Comparison of ENCODE assay signal across 17 cellular contexts in the genomic region with DNA sequence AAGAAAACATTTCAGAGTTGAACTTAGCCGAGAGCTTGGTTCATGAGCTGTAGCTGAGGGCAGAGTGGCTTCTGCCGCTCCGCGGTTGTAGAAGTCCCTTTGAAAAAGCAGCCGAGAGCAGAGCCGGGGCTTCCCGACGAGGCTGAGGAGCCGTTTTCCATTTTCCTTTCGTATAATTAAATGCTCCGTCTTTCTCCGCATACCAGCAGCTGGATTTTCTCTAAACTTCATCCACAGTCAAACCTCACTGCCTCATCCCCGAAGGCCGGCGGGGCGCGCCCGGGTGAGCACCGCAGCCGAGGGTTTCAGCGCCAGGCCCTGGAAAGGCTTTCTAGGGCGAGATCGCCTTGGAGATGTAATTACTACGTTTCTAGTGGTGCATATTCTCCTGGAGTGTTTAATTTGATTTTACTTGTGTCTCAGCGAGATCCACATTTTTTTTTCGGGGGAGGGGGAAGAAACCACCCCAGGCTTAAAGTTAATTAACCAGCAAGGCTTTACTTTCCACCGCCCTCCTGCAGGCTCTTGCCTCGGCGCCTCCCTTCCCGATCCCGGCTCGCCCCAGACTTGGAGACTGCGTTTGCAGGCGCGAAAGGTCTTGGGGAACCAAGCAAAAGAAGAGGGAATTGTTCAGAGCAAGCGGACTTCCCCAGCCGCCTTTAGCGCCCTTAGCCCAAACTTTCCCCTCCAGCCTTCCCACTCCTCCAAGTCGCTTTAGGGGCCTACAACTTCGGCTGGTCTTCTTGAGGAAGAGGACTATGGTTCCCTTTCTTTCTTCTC. TPM values are rescaled to one million over a fixed set of nuclear protein-coding genes. Genes with fewer than 3 reads are reported as not detected.
DNase-seq lines count a peak whose midpoint lies in the region; ATAC-seq and TF ChIP-seq lines count a peak whose summit lies in the region.
"Had no signal": no experiment of that assay in that cellular context is flagged by ENCODE, and none has a peak within 500 bp of the region (broad histone marks: within the 10 kb centered on the region; RNA-seq: fewer than 3 reads in every experiment).

No MANE protein-coding gene starts in this region.

- no peak overlapping the region for H3K9ac ChIP-seq in mammary epithelial cell (ENCODE audit: insufficient read depth, low read length)

- H3K27ac Mint-ChIP-seq in T-helper 17 cell = peak overlapping the region; percentile 37
- no peak overlapping the region for H3K27ac Mint-ChIP-seq in stimulated activated memory B cell treated with anti-CD40 and anti-IgM and Interleukin-4, amounts not matched to agents 10 μg/mL and 1 μg/mL and 100 μg/mL, for 72 hours
- H3K27ac Mint-ChIP-seq in activated CD8-positive, alpha-beta memory T cell treated with anti-CD3 and anti-CD28 coated beads, Interleukin-2, amount 10 ng/mL, durations not matched to agents 7 days and 5 days = no peak overlapping the region

- no peak overlapping the region for H3K4me2 ChIP-seq in mammary epithelial cell (ENCODE audit: insufficient read depth, low read depth, low read length)
- H3K4me2 ChIP-seq in hepatocyte = peak overlapping the region; percentile 69

- TF ChIP-seq CTCF in mammary epithelial cell (conservative IDR thresholded peaks at IDR 0.05 in 1 of 2, IDR thresholded peaks at IDR 0.05 in 1 of 2; ENCODE audit: extremely low read depth in 1 of 2, insufficient read depth in 1 of 2, low read depth in 1 of 2, low read length in 2 of 2) (no peak), breast epithelium (IDR thresholded peaks at IDR 0.05) (no peak), hepatocyte (IDR thresholded peaks at IDR 0.05; ENCODE audit: poor library complexity) (no peak), upper lobe of right lung (IDR thresholded peaks at IDR 0.05) (no peak)

- peaks cover 18% of the 10 kb centered on the region for H3K79me2 ChIP-seq in mammary epithelial cell (ENCODE audit: insufficient read depth, low read length)
- no peaks in the 10 kb centered on the region for H3K79me2 ChIP-seq in hepatocyte

- peaks cover 78% of the 10 kb centered on the region for H3K27me3 Mint-ChIP-seq in T-helper 17 cell
- H3K27me3 Mint-ChIP-seq in stimulated activated memory B cell treated with anti-CD40 and anti-IgM and Interleukin-4, amounts not matched to agents 10 μg/mL and 1 μg/mL and 100 μg/mL, for 72 hours = peaks cover 82% of the 10 kb centered on the region
- H3K27me3 Mint-ChIP-seq in activated CD8-positive, alpha-beta memory T cell treated with anti-CD3 and anti-CD28 coated beads, Interleukin-2, amount 10 ng/mL, durations not matched to agents 7 days and 5 days = peaks cover 94% of the 10 kb centered on the region

- H4K20me1 ChIP-seq in mammary epithelial cell (ENCODE audit: insufficient read depth, low read length) = no peaks in the 10 kb centered on the region
- no peaks in the 10 kb centered on the region for H4K20me1 ChIP-seq in hepatocyte (ENCODE audit: insufficient read depth, poor library complexity, severe bottlenecking)

- no peaks in the 10 kb centered on the region for H3K9me3 Mint-ChIP-seq in stimulated activated memory B cell treated with anti-CD40 and anti-IgM and Interleukin-4, amounts not matched to agents 10 μg/mL and 1 μg/mL and 100 μg/mL, for 72 hours
- H3K9me3 Mint-ChIP-seq in activated CD8-positive, alpha-beta memory T cell treated with anti-CD3 and anti-CD28 coated beads, Interleukin-2, amount 10 ng/mL, durations not matched to agents 7 days and 5 days (ENCODE audit: low read depth) = no peaks in the 10 kb centered on the region

- TF ChIP-seq POLR2A in breast epithelium (IDR thresholded peaks at IDR 0.05) = no peak

- H3K4me1 Mint-ChIP-seq in T-helper 17 cell = peaks cover 9% of the 10 kb centered on the region
- peaks cover 12% of the 10 kb centered on the region for H3K4me1 Mint-ChIP-seq in stimulated activated memory B cell treated with anti-CD40 and anti-IgM and Interleukin-4, amounts not matched to agents 10 μg/mL and 1 μg/mL and 100 μg/mL, for 72 hours
- no peaks in the 10 kb centered on the region for H3K4me1 Mint-ChIP-seq in activated CD8-positive, alpha-beta memory T cell treated with anti-CD3 and anti-CD28 coated beads, Interleukin-2, amount 10 ng/mL, durations not matched to agents 7 days and 5 days

- intact Hi-C loops in mammary epithelial cell (cut with micrococcal nuclease) = no loop called here
- intact Hi-C loops in breast epithelium (cut with DNase I; ENCODE audit: low total_unique reads) = no loop called here
- intact Hi-C loops in upper lobe of right lung (cut with DNase I) = no loop called here

- in situ Hi-C loops in mammary epithelial cell (cut with MboI; ENCODE audit: low sequenced_read_pairs in 2 of 2) = loop anchor here in 1 of 2 donors (25.0 kb wide), 1 partner anchor 173 kb away; the partner anchor contains the start of gene CISTR

- H3K36me3 ChIP-seq in mammary epithelial cell (ENCODE audit: insufficient read depth, low read length) (no peaks in the 10 kb centered on the region), breast epithelium (no peaks in the 10 kb centered on the region), hepatocyte (replicated peaks; ENCODE audit: insufficient read depth, low read depth) (no peaks in the 10 kb centered on the region), upper lobe of right lung (no peaks in the 10 kb centered on the region)
- H3K36me3 ChIP-seq: adrenal gland had no signal

- H3K9me3 ChIP-seq in mammary epithelial cell (replicated peaks; ENCODE audit: insufficient read depth, low read length) = no peaks in the 10 kb centered on the region
- no peaks in the 10 kb centered on the region for H3K9me3 ChIP-seq in breast epithelium
- peaks cover 4% of the 10 kb centered on the region for H3K9me3 ChIP-seq in T-helper 17 cell (ENCODE audit: control insufficient read depth, low read length, poor library complexity, severe bottlenecking)
- no peaks in the 10 kb centered on the region for H3K9me3 ChIP-seq in hepatocyte (ENCODE audit: low read depth)
- H3K9me3 ChIP-seq in upper lobe of right lung = no peaks in the 10 kb centered on the region
- H3K9me3 ChIP-seq: adrenal gland, psoas muscle had no signal

- H3K27me3 ChIP-seq in mammary epithelial cell (ENCODE audit: insufficient read depth, low read length) = peaks cover 6% of the 10 kb centered on the region
- peaks cover 23 to 98% of the 10 kb centered on the region in 2 donors for H3K27me3 ChIP-seq in breast epithelium
- peaks cover 100% of the 10 kb centered on the region for H3K27me3 ChIP-seq in hepatocyte
- peaks cover 100% of the 10 kb centered on the region for H3K27me3 ChIP-seq in upper lobe of right lung

- H3K4me1 ChIP-seq in mammary epithelial cell (ENCODE audit: insufficient read depth, low read length) (peaks cover 6% of the 10 kb centered on the region), breast epithelium (no peaks in the 10 kb centered on the region), hepatocyte (ENCODE audit: insufficient read depth) (no peaks in the 10 kb centered on the region), upper lobe of right lung (peaks cover 6% of the 10 kb centered on the region)
- H3K4me1 ChIP-seq: adrenal gland had no signal

- no peaks in the 10 kb centered on the region for H3K9me2 ChIP-seq in hepatocyte (replicated peaks; ENCODE audit: insufficient read depth)

- CTCF ChIA-PET in mammary epithelial cell (lab: Charles Lee; ENCODE audit: low non-redundant PET) = no interaction called here
- CTCF ChIA-PET in activated CD8-positive, alpha-beta memory T cell treated with anti-CD3 and anti-CD28 coated beads, Interleukin-2, amount 10 ng/mL, durations not matched to agents 7 days and 5 days (lab: Charles Lee) = no interaction called here

- dilution Hi-C loops in mammary epithelial cell (cut with HindIII; ENCODE audit: low sequenced_read_pairs) = no loop called here

- peaks cover 5% of the 10 kb centered on the region for H3K36me3 Mint-ChIP-seq in T-helper 17 cell (ENCODE audit: low read depth)
- H3K36me3 Mint-ChIP-seq in stimulated activated memory B cell treated with anti-CD40 and anti-IgM and Interleukin-4, amounts not matched to agents 10 μg/mL and 1 μg/mL and 100 μg/mL, for 72 hours = no peaks in the 10 kb centered on the region
- no peaks in the 10 kb centered on the region for H3K36me3 Mint-ChIP-seq in activated CD8-positive, alpha-beta memory T cell treated with anti-CD3 and anti-CD28 coated beads, Interleukin-2, amount 10 ng/mL, durations not matched to agents 7 days and 5 days

- DNase-seq in mammary epithelial cell (no peak), breast epithelium (ENCODE audit: low spot score in 2 of 2) (no peak), T-helper 17 cell (no peak), hepatocyte (ENCODE audit: low spot score) (no peak), upper lobe of right lung (no peak)
- DNase-seq in activated CD8-positive, alpha-beta memory T cell treated with anti-CD3 and anti-CD28 coated beads, Interleukin-2, amount 10 ng/mL, durations not matched to agents 7 days and 5 days = no peak
- DNase-seq: activated CD8-positive, alpha-beta memory T cell treated with anti-CD3 and anti-CD28 coated beads, Interleukin-2, amount 50 U/mL, for 48 hours; adrenal gland; left ventricle myocardium superior; NCI-H1694; psoas muscle; stimulated activated CD4-positive, alpha-beta T cell treated with anti-CD3 and anti-CD28 coated beads, Interleukin-15, amount 100 ng/mL, for 24 hours had no signal

- 71% methylated on average over 34 of the region's 40 CpGs for WGBS in mammary epithelial cell (ENCODE audit: low coverage, missing lambda C conversion rate)
- 9% methylated on average over 39 of the region's 40 CpGs for WGBS in hepatocyte (ENCODE audit: low lambda C conversion rate, missing lambda C conversion rate)

- H2AFZ ChIP-seq in mammary epithelial cell (ENCODE audit: low read depth, low read length) (no peak overlapping the region), hepatocyte (no peak overlapping the region)

- H3K27ac ChIP-seq in mammary epithelial cell (ENCODE audit: insufficient read depth, low read depth, low read length) (no peak overlapping the region), breast epithelium (no peak overlapping the region), hepatocyte (no peak overlapping the region), upper lobe of right lung (no peak overlapping the region)
- H3K27ac ChIP-seq: adrenal gland, psoas muscle had no signal

- BruUV-seq in mammary epithelial cell (replicated peaks; lab: Mats Ljungman, UMichigan) = TSS peak; percentile 42

- ATAC-seq in T-helper 17 cell (no peak), GM18517 (IDR thresholded peaks at IDR 0.05; ENCODE audit: unreplicated experiment) (no peak), upper lobe of right lung (no peak)
- no peak for ATAC-seq in stimulated activated memory B cell treated with anti-CD40 and anti-IgM and Interleukin-4, amounts not matched to agents 10 μg/mL and 1 μg/mL and 100 μg/mL, for 72 hours
- no peak for ATAC-seq in activated CD8-positive, alpha-beta memory T cell treated with anti-CD3 and anti-CD28 coated beads, Interleukin-2, amount 10 ng/mL, durations not matched to agents 7 days and 5 days
- ATAC-seq: left ventricle myocardium superior, psoas muscle had no signal

- no peak overlapping the region for H3K4me3 ChIP-seq in mammary epithelial cell (replicated peaks in 1 of 3; ENCODE audit: insufficient read depth in 1 of 3, low read depth in 2 of 3, low read length in 3 of 3)
- H3K4me3 ChIP-seq in breast epithelium = no peak overlapping the region
- no peak overlapping the region for H3K4me3 ChIP-seq in hepatocyte
- no peak overlapping the region for H3K4me3 ChIP-seq in upper lobe of right lung
- H3K4me3 ChIP-seq: adrenal gland, psoas muscle had no signal

- H3K4me3 Mint-ChIP-seq in T-helper 17 cell = peak overlapping the region; percentile 15
- peak overlapping the region; percentile 57 for H3K4me3 Mint-ChIP-seq in stimulated activated memory B cell treated with anti-CD40 and anti-IgM and Interleukin-4, amounts not matched to agents 10 μg/mL and 1 μg/mL and 100 μg/mL, for 72 hours
- H3K4me3 Mint-ChIP-seq in activated CD8-positive, alpha-beta memory T cell treated with anti-CD3 and anti-CD28 coated beads, Interleukin-2, amount 10 ng/mL, durations not matched to agents 7 days and 5 days = no peak overlapping the region

RNA-seq across cellular contexts. Expression of gene HOXC13, which starts 2.9 kb away (rescaled TPM):
- total RNA-seq in mammary epithelial cell = 10 to 100 TPM; 10.2 to 15.7 TPM
- 9.1 TPM for polyA plus RNA-seq in mammary epithelial cell
- polyA minus RNA-seq in mammary epithelial cell = 18.3 TPM
- total RNA-seq in breast epithelium = 1 to 10 TPM in 1 of 3 donors, under 1 TPM in 1, not detected in 1; 0.98 to 1.0 TPM
- not detected for total RNA-seq in T-helper 17 cell
- 0.20 and 0.40 TPM in 2 replicates for total RNA-seq in hepatocyte
- polyA plus RNA-seq in hepatocyte = 0.06 and 0.69 TPM in 2 replicates
- total RNA-seq in upper lobe of right lung = not detected
- not detected for total RNA-seq in activated CD8-positive, alpha-beta memory T cell treated with anti-CD3 and anti-CD28 coated beads, Interleukin-2, amount 10 ng/mL, durations not matched to agents 7 days and 5 days
- total RNA-seq: frontal cortex; left ventricle myocardium superior; psoas muscle; T-helper 1 cell treated with Interleukin-12 subunit alpha and Interleukin-12 subunit beta and Interleukin-4 antibody, amounts not matched to agents 30 ng/mL and 1 ng/mL, for 36 hours had no signal
- polyA plus RNA-seq: adrenal gland, AG04450 had no signal

RNA-seq across cellular contexts. Expression of gene HOXC12, which starts 19.0 kb away (rescaled TPM):
- total RNA-seq in mammary epithelial cell = under 1 TPM in 1 of 2 donors, not detected in 1; under 0.01 TPM
- 0.05 TPM for polyA plus RNA-seq in mammary epithelial cell
- not detected for polyA minus RNA-seq in mammary epithelial cell
- total RNA-seq in breast epithelium = under 1 TPM in 1 of 3 donors, not detected in 2; 0.15 TPM
- total RNA-seq in T-helper 17 cell = not detected
- total RNA-seq in hepatocyte = not detected in 2 replicates
- polyA plus RNA-seq in hepatocyte = not detected in 2 replicates
- not detected for total RNA-seq in upper lobe of right lung
- total RNA-seq in activated CD8-positive, alpha-beta memory T cell treated with anti-CD3 and anti-CD28 coated beads, Interleukin-2, amount 10 ng/mL, durations not matched to agents 7 days and 5 days = not detected
- total RNA-seq: adrenal gland; frontal cortex; left ventricle myocardium superior; psoas muscle; T-helper 1 cell treated with Interleukin-12 subunit alpha and Interleukin-12 subunit beta and Interleukin-4 antibody, amounts not matched to agents 30 ng/mL and 1 ng/mL, for 36 hours had no signal
- polyA plus RNA-seq: adrenal gland, AG04450 had no signal

RNA-seq across cellular contexts. Expression of gene HOXC11, which starts 37.2 kb away (rescaled TPM):
- total RNA-seq in mammary epithelial cell (1 to 10 TPM in 1 of 2 donors, not detected in 1; 1.5 TPM), breast epithelium (under 1 TPM in 1 of 3 donors, not detected in 2; 0.29 TPM), T-helper 17 cell (not detected), hepatocyte (0.63 and 1.5 TPM in 2 replicates), upper lobe of right lung (not detected)
- polyA plus RNA-seq in mammary epithelial cell (0.22 TPM), hepatocyte (1.3 and 1.4 TPM in 2 replicates)
- polyA minus RNA-seq in mammary epithelial cell = not detected
- not detected for total RNA-seq in activated CD8-positive, alpha-beta memory T cell treated with anti-CD3 and anti-CD28 coated beads, Interleukin-2, amount 10 ng/mL, durations not matched to agents 7 days and 5 days
- total RNA-seq: adrenal gland; frontal cortex; left ventricle myocardium superior; T-helper 1 cell treated with Interleukin-12 subunit alpha and Interleukin-12 subunit beta and Interleukin-4 antibody, amounts not matched to agents 30 ng/mL and 1 ng/mL, for 36 hours had no signal
- polyA plus RNA-seq: adrenal gland, AG04450 had no signal

RNA-seq across cellular contexts. Expression of gene HOTAIR, which starts 39.0 kb away (rescaled TPM):
- total RNA-seq in mammary epithelial cell (under 1 TPM in 1 of 2 donors, not detected in 1; 0.67 TPM), breast epithelium (1 to 10 TPM in 1 of 3 donors, under 1 TPM in 1, not detected in 1; 0.73 to 1.3 TPM), T-helper 17 cell (not detected), hepatocyte (0.32 and 0.90 TPM in 2 replicates), upper lobe of right lung (not detected)
- polyA plus RNA-seq in mammary epithelial cell (0.33 TPM), hepatocyte (0.82 TPM in 1 of 2 replicates, not detected in the other)
- polyA minus RNA-seq in mammary epithelial cell = not detected
- not detected for total RNA-seq in activated CD8-positive, alpha-beta memory T cell treated with anti-CD3 and anti-CD28 coated beads, Interleukin-2, amount 10 ng/mL, durations not matched to agents 7 days and 5 days
- total RNA-seq: adrenal gland; frontal cortex; left ventricle myocardium superior; T-helper 1 cell treated with Interleukin-12 subunit alpha and Interleukin-12 subunit beta and Interleukin-4 antibody, amounts not matched to agents 30 ng/mL and 1 ng/mL, for 36 hours had no signal
- polyA plus RNA-seq: adrenal gland, AG04450 had no signal

RNA-seq across cellular contexts. Expression of gene HOXC10, which starts 49.2 kb away (rescaled TPM):
- 1 to 10 TPM; 3.3 to 3.8 TPM for total RNA-seq in mammary epithelial cell
- 0.83 TPM for polyA plus RNA-seq in mammary epithelial cell
- 1.2 TPM for polyA minus RNA-seq in mammary epithelial cell
- 10 to 100 TPM in 1 of 3 donors, 1 to 10 TPM in 2; 2.0 to 10.9 (median 4.3) TPM for total RNA-seq in breast epithelium
- not detected for total RNA-seq in T-helper 17 cell
- total RNA-seq in hepatocyte = 0.23 and 0.60 TPM in 2 replicates
- polyA plus RNA-seq in hepatocyte = 1.6 and 1.7 TPM in 2 replicates
- total RNA-seq in upper lobe of right lung = not detected
- total RNA-seq in activated CD8-positive, alpha-beta memory T cell treated with anti-CD3 and anti-CD28 coated beads, Interleukin-2, amount 10 ng/mL, durations not matched to agents 7 days and 5 days = not detected
- total RNA-seq: frontal cortex; left ventricle myocardium superior; T-helper 1 cell treated with Interleukin-12 subunit alpha and Interleukin-12 subunit beta and Interleukin-4 antibody, amounts not matched to agents 30 ng/mL and 1 ng/mL, for 36 hours had no signal
- polyA plus RNA-seq: AG04450 had no signal
